In genomic region chr10:92689663-92690210, GRCh38 we compare ENCODE assay signal across 9 cellular contexts. TPM values are rescaled to one million over a fixed set of nuclear protein-coding genes. Genes with fewer than 3 reads are reported as not detected.
A peak's percentile ranks its signal among the peaks of the same experiment; 100 is the strongest.
DNase-seq lines count a peak whose midpoint lies in the region; TF ChIP-seq lines count a peak whose summit lies in the region.
"Had no signal": no experiment of that assay in that cellular context is flagged by ENCODE, and none has a peak within 500 bp of the region (broad histone marks: within the 10 kb centered on the region; RNA-seq: fewer than 3 reads in every experiment).

TSS of gene HHEX (plus strand) at chr10:92689955. CDS start at chr10:92689987, 32 bp downstream.

- peaks cover 6% of the 10 kb centered on the region for H3K4me1 ChIP-seq in HEK293 (ENCODE audit: control insufficient read depth, insufficient read depth, low read length)

- TF ChIP-seq CTCF in HEK293 (tag by site-specific recombination; IDR thresholded peaks at IDR 0.05) (no peak; the same call in 1 of the 2 replicates), foreskin fibroblast (IDR thresholded peaks at IDR 0.05; ENCODE audit: low read depth, low read length) (no peak), nephron (IDR thresholded peaks at IDR 0.05; ENCODE audit: unreplicated experiment in 3 of 3) (no peak)

- peak within 1 kb of the TSS; percentile 78 for H3K27ac ChIP-seq in HEK293 (ENCODE audit: extremely low read depth, low read depth, low read length)
- H3K27ac ChIP-seq: C4-2B had no signal

- H3K9me3 ChIP-seq in HEK293 (ENCODE audit: control insufficient read depth, insufficient read depth, low read depth, low read length) = no peaks in the 10 kb centered on the region

- DNase-seq in NCI-H2029 (lab: John Stamatoyannopoulos, UW) (peak; percentile 17), NCI-H2029 treated with DMSO at 0.1 percent for 48 hours (lab: John Stamatoyannopoulos, UW) (no peak), NCI-H2227 treated with DMSO at 0.1 percent for 48 hours (lab: John Stamatoyannopoulos, UW) (peak; percentile 25), foreskin fibroblast (peak; percentile 72 to 84), NCI-H2171 treated with DMSO at 0.1 percent for 48 hours (lab: John Stamatoyannopoulos, UW) (no peak)
- DNase-seq in activated T-helper 2 cell treated with anti-CD3 and anti-CD28 coated beads, Interferon-gamma antibody, Interleukin-2, Interleukin-4, amounts not matched to agents 10 μg/mL and 5 μg/mL and 100 μg/mL, durations not matched to agents 14 hours and 24 hours and 36 hours (ENCODE audit: low spot score) = no peak

- no peaks in the 10 kb centered on the region for H3K9me3 Mint-ChIP-seq in activated T-helper 2 cell treated with anti-CD3 and anti-CD28 coated beads, Interferon-gamma antibody, Interleukin-2, Interleukin-4, amounts not matched to agents 10 μg/mL and 5 μg/mL and 100 μg/mL, durations not matched to agents 14 hours and 24 hours and 36 hours
- H3K9me3 Mint-ChIP-seq in nephron = peaks cover 24% of the 10 kb centered on the region

- POLR2A ChIA-PET in HEK293 (lab: Yijun Ruan, JAX) = interaction anchor here (0.7 to 2.2 kb wide), 6 partner anchors 9 to 117 kb away, joined by 3 to 17 read pairs (median 4); partner anchors contain the start of gene IDE

- peaks cover 72% of the 10 kb centered on the region for H3K27me3 Mint-ChIP-seq in activated T-helper 2 cell treated with anti-CD3 and anti-CD28 coated beads, Interferon-gamma antibody, Interleukin-2, Interleukin-4, amounts not matched to agents 10 μg/mL and 5 μg/mL and 100 μg/mL, durations not matched to agents 14 hours and 24 hours and 36 hours (ENCODE audit: low read depth)
- H3K27me3 Mint-ChIP-seq in nephron (ENCODE audit: low read depth) = peaks cover 95% of the 10 kb centered on the region

- H3K36me3 ChIP-seq in HEK293 (ENCODE audit: control insufficient read depth in 2 of 2, insufficient read depth in 1 of 2, low read length in 2 of 2) = peaks cover 0 to 7% of the 10 kb centered on the region in 2 experiments; a peak in 1 of 3 replicates

- no peak within 1 kb of the TSS for H3K27ac Mint-ChIP-seq in activated T-helper 2 cell treated with anti-CD3 and anti-CD28 coated beads, Interferon-gamma antibody, Interleukin-2, Interleukin-4, amounts not matched to agents 10 μg/mL and 5 μg/mL and 100 μg/mL, durations not matched to agents 14 hours and 24 hours and 36 hours
- H3K27ac Mint-ChIP-seq in nephron = no peak within 1 kb of the TSS

- H3K4me3 Mint-ChIP-seq in activated T-helper 2 cell treated with anti-CD3 and anti-CD28 coated beads, Interferon-gamma antibody, Interleukin-2, Interleukin-4, amounts not matched to agents 10 μg/mL and 5 μg/mL and 100 μg/mL, durations not matched to agents 14 hours and 24 hours and 36 hours (ENCODE audit: low read depth) = peak within 1 kb of the TSS; percentile 62
- peak within 1 kb of the TSS; percentile 76 to 83 (median 79) for H3K4me3 Mint-ChIP-seq in nephron

- H3K4me1 Mint-ChIP-seq in activated T-helper 2 cell treated with anti-CD3 and anti-CD28 coated beads, Interferon-gamma antibody, Interleukin-2, Interleukin-4, amounts not matched to agents 10 μg/mL and 5 μg/mL and 100 μg/mL, durations not matched to agents 14 hours and 24 hours and 36 hours (ENCODE audit: low read depth) = peaks cover 21% of the 10 kb centered on the region
- peaks cover 17% of the 10 kb centered on the region for H3K4me1 Mint-ChIP-seq in nephron

- peak within 1 kb of the TSS; percentile 61 for H3K4me3 ChIP-seq in HEK293 (ENCODE audit: low read depth, low read length)
- peak within 1 kb of the TSS; percentile 61 for H3K4me3 ChIP-seq in foreskin fibroblast (ENCODE audit: low read depth in 1 of 2, low read length in 2 of 2)

- intact Hi-C loops in activated T-helper 2 cell treated with anti-CD3 and anti-CD28 coated beads, Interferon-gamma antibody, Interleukin-2, Interleukin-4, amounts not matched to agents 10 μg/mL and 5 μg/mL and 100 μg/mL, durations not matched to agents 14 hours and 24 hours and 36 hours (cut with micrococcal nuclease) = loop anchor here (2.0 to 5.0 kb wide), 3 partner anchors 97 to 377 kb away; partner anchors contain the start of genes EXOC6 and KIF11

- CTCF ChIA-PET in HEK293 (lab: Yijun Ruan, JAX) = interaction anchor here (0.9 kb wide), 1 partner anchor 149 kb away, joined by 4 read pairs; no protein-coding TSS in a partner anchor

- no peaks in the 10 kb centered on the region for H3K36me3 Mint-ChIP-seq in activated T-helper 2 cell treated with anti-CD3 and anti-CD28 coated beads, Interferon-gamma antibody, Interleukin-2, Interleukin-4, amounts not matched to agents 10 μg/mL and 5 μg/mL and 100 μg/mL, durations not matched to agents 14 hours and 24 hours and 36 hours (ENCODE audit: low read depth)
- no peaks in the 10 kb centered on the region for H3K36me3 Mint-ChIP-seq in nephron (ENCODE audit: low read depth)

TF ChIP-seq in HEK293, 187 proteins besides CTCF, POLR2A, EP300 and RAD21:
- TF ChIP-seq ZNF660 (tag by site-specific recombination; IDR thresholded peaks at IDR 0.05) = 0 out of 2 replicates have a peak, but pooled peaks have one; percentile 49
- 0 out of 2 replicates have a peak, but pooled peaks have one; percentile 69 for TF ChIP-seq ZNF423 (tag by site-specific recombination; IDR thresholded peaks at IDR 0.05)
- no peak for TF ChIP-seq ZNF266 (tag by site-specific recombination; IDR thresholded peaks at IDR 0.05; ENCODE audit: low read depth)
- TF ChIP-seq PRDM10 (tag by site-specific recombination; IDR thresholded peaks at IDR 0.05) = 0 out of 2 replicates have a peak, but pooled peaks have one; percentile 53
- no peak for TF ChIP-seq ZNF571 (tag by site-specific recombination; IDR thresholded peaks at IDR 0.05)
- TF ChIP-seq ZNF677 (tag by site-specific recombination; IDR thresholded peaks at IDR 0.05) = peak; percentile 30; the same call in 1 of the 2 replicates
- TF ChIP-seq ZNF514 (tag by site-specific recombination; IDR thresholded peaks at IDR 0.05) = no peak
- 0 out of 2 replicates have a peak, but pooled peaks have one; percentile 5 for TF ChIP-seq ZNF146 (tag by site-specific recombination; IDR thresholded peaks at IDR 0.05)
- TF ChIP-seq ZFHX2 (tag by site-specific recombination; conservative IDR thresholded peaks at IDR 0.05) = peak; percentile 98
- no peak for TF ChIP-seq SALL2 (tag by site-specific recombination; IDR thresholded peaks at IDR 0.05; ENCODE audit: borderline replicate concordance)

RNA-seq across cellular contexts. Expression of gene HHEX, which starts in this region (rescaled TPM):
- 0.32 and 0.46 TPM in 2 replicates for total RNA-seq in activated T-helper 2 cell treated with anti-CD3 and anti-CD28 coated beads, Interferon-gamma antibody, Interleukin-2, Interleukin-4, amounts not matched to agents 10 μg/mL and 5 μg/mL and 100 μg/mL, durations not matched to agents 14 hours and 24 hours and 36 hours

Comparison
In these comparisons a context has a peak if more than half of its experiments do, and no peak if none do; other contexts are left out.
1. DNase-seq: peak in NCI-H2029 (single experiment), NCI-H2227 treated with DMSO at 0.1 percent for 48 hours (single experiment) and foreskin fibroblast (2 of 2); none in NCI-H2029 treated with DMSO at 0.1 percent for 48 hours (single experiment), activated T-helper 2 cell treated with anti-CD3 and anti-CD28 coated beads, Interferon-gamma antibody, Interleukin-2, Interleukin-4, amounts not matched to agents 10 μg/mL and 5 μg/mL and 100 μg/mL, durations not matched to agents 14 hours and 24 hours and 36 hours (single experiment) and NCI-H2171 treated with DMSO at 0.1 percent for 48 hours (single experiment).